Comparison of ENCODE assay signal across 23 cellular contexts in genomic region chr20:48234951-48235350, GRCh38.
DNase-seq lines count a peak whose midpoint lies in the region; ATAC-seq, FAIRE-seq and TF ChIP-seq lines count a peak whose summit lies in the region.
"Had no signal": no experiment of that assay in that cellular context is flagged by ENCODE, and none has a peak within 500 bp of the region (broad histone marks: within the 10 kb centered on the region; RNA-seq: fewer than 3 reads in every experiment).

No MANE protein-coding gene starts in this region.

- H4K8ac ChIP-seq in mesendoderm (ENCODE audit: low read depth, low read length), result no peak overlapping the region

- H3K27ac ChIP-seq in WERI-Rb-1 (no peak overlapping the region), mesendoderm (ENCODE audit: low read depth, low read length) (no peak overlapping the region), spleen (no peak overlapping the region)
- H3K27ac ChIP-seq: A549; BLaER1 treated with 17β-estradiol and CSF1 and Interleukin-3, amounts not matched to agents 10 nM and 100 nM had no signal

- no peak overlapping the region for H3K23ac ChIP-seq in mesendoderm (ENCODE audit: low read length)

- H3K36me3 ChIP-seq in WERI-Rb-1 (no peaks in the 10 kb centered on the region), mesendoderm (ENCODE audit: control insufficient read depth, insufficient read depth, low read length) (no peaks in the 10 kb centered on the region), spleen (no peaks in the 10 kb centered on the region)
- H3K36me3 ChIP-seq: BE2C had no signal

- no CpG with 5 or more reads among the region's 6 CpGs for WGBS in mesendoderm (ENCODE audit: extremely low coverage, insufficient coverage, low lambda C conversion rate)
- 81 to 96% (median 85%) methylated on average over 6 of the region's 6 CpGs for WGBS in spleen, 5 donors

- no peaks in the 10 kb centered on the region for H3K27me3 ChIP-seq in WERI-Rb-1 (ENCODE audit: insufficient read depth, low read depth, severe bottlenecking)
- H3K27me3 ChIP-seq in mesendoderm (ENCODE audit: insufficient read depth, low read length, poor library complexity), result no peaks in the 10 kb centered on the region
- H3K27me3 ChIP-seq in spleen (replicated peaks in 1 of 7), result peaks cover 0 to 24% (median 0%) of the 10 kb centered on the region in 7 donors
- H3K27me3 ChIP-seq: BE2C; BLaER1 treated with 17β-estradiol and CSF1 and Interleukin-3, amounts not matched to agents 10 nM and 100 nM had no signal

- no peak overlapping the region for H2BK120ac ChIP-seq in mesendoderm (ENCODE audit: low read depth, low read length)

- no peaks in the 10 kb centered on the region for H3K79me2 ChIP-seq in mesendoderm (ENCODE audit: control insufficient read depth, insufficient read depth, low read length)

- H2BK5ac ChIP-seq in mesendoderm (ENCODE audit: low read length), result no peak overlapping the region

- no peak overlapping the region for H3K4ac ChIP-seq in mesendoderm (ENCODE audit: low read depth, low read length)

- no peak overlapping the region for H2BK15ac ChIP-seq in mesendoderm (replicated peaks; ENCODE audit: low read depth)

- no peak overlapping the region for H3K4me2 ChIP-seq in mesendoderm (ENCODE audit: low read length)
- H3K4me2 ChIP-seq: A549; BLaER1 treated with 17β-estradiol and CSF1 and Interleukin-3, amounts not matched to agents 10 nM and 100 nM; GM23338 had no signal

- no peak overlapping the region for H3K56ac ChIP-seq in mesendoderm (ENCODE audit: low read length)

- H3K9me3 ChIP-seq in WERI-Rb-1 (ENCODE audit: severe bottlenecking), result peaks cover 5% of the 10 kb centered on the region
- peaks cover 0 to 28% (median 14%) of the 10 kb centered on the region in 8 donors for H3K9me3 ChIP-seq in spleen

- no peak overlapping the region for H2AK5ac ChIP-seq in mesendoderm (ENCODE audit: low read length)

- TF ChIP-seq POLR2A in spleen (IDR thresholded peaks at IDR 0.05), result no peak

- no peaks in the 10 kb centered on the region for H3K79me1 ChIP-seq in mesendoderm (ENCODE audit: low read length)

- no peak for FAIRE-seq in RCC 7860 (lab: Jason Lieb, UNC)
- FAIRE-seq: A549, GM12878 had no signal

- TF ChIP-seq CTCF in WERI-Rb-1 (IDR thresholded peaks at IDR 0.05; ENCODE audit: low read depth, low read length) (no peak), spleen (IDR thresholded peaks at IDR 0.05 in 8 of 11, conservative IDR thresholded peaks at IDR 0.05 in 3 of 11) (no peak)

- H3K4me3 ChIP-seq in WERI-Rb-1 (ENCODE audit: low read depth, low read length) (no peak overlapping the region), mesendoderm (ENCODE audit: low read length) (no peak overlapping the region), spleen (no peak overlapping the region)
- H3K4me3 ChIP-seq: A549; BLaER1 treated with 17β-estradiol and CSF1 and Interleukin-3, amounts not matched to agents 10 nM and 100 nM; GM12878; GM23338 had no signal

- H3K4me1 ChIP-seq in mesendoderm (ENCODE audit: control insufficient read depth, low read depth, low read length), result peaks cover under 1% of the 10 kb centered on the region
- no peaks in the 10 kb centered on the region for H3K4me1 ChIP-seq in spleen
- H3K4me1 ChIP-seq: A549, BE2C had no signal

- ATAC-seq in GM18517 (IDR thresholded peaks at IDR 0.05; ENCODE audit: unreplicated experiment), result no peak
- ATAC-seq: A549, GM12878, GM23338, HCT116 had no signal

- DNase-seq in NCI-H82 (lab: John Stamatoyannopoulos, UW) (peak; percentile 98), WERI-Rb-1 (peak; percentile 70), mesendoderm (peak; percentile 73), spleen (peak; percentile 6), RCC 7860 (ENCODE audit: low spot score) (no peak), EL (no peak), amniotic stem cell (lab: John Stamatoyannopoulos, UW) (no peak)
- DNase-seq: 8988T; ACHN; AML-193; BE2C; CD4-positive, alpha-beta T cell; CD8-positive, alpha-beta memory T cell; DMS153; DND-41; GDM1; H9 had no signal

- H3K18ac ChIP-seq in mesendoderm (ENCODE audit: low read length), result no peak overlapping the region

- no peak overlapping the region for H3K9ac ChIP-seq in mesendoderm (ENCODE audit: low read length)
- H3K9ac ChIP-seq: BLaER1 treated with 17β-estradiol and CSF1 and Interleukin-3, amounts not matched to agents 10 nM and 100 nM had no signal

- intact Hi-C loops in spleen (cut with DNase I; ENCODE audit: low total_unique reads), result no loop called here

- no peak overlapping the region for H4K5ac ChIP-seq in mesendoderm (ENCODE audit: low read length)

Comparison
In these comparisons a context has a peak if more than half of its experiments do, and no peak if none do; other contexts are left out.
1. DNase-seq: peak in NCI-H82 (single experiment), WERI-Rb-1 (single experiment), mesendoderm (single experiment) and spleen (single experiment); none in RCC 7860 (single experiment), EL (single experiment) and amniotic stem cell (single experiment).